3 cellular contexts compared by ENCODE assay signal in the genomic region with DNA sequence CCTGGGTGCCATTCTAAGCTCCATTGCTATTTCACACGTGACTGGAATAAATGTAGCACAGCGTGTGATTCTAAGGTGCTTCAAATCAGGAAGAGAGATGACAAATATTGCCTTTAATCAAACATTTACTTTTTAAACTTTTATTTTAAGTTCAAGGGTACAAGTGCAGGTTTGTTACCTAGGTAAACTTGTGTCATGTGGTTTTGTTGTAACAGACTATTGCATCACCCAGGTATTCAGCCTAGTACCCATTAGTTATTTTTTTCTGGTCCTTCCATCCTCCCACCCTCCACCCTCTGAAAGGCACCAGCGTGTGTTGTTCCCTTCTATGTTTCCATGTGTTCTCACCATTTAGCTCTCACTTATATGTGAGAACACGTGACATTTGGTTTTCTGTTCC.
TF ChIP-seq lines count a peak whose summit lies in the region.

No MANE protein-coding gene starts in this region.

TF ChIP-seq in HepG2, 621 proteins besides CTCF, POLR2A, EP300 and RAD21 (continues in another document):
- TF ChIP-seq ZNF251 (CRISPR knock-in tag; IDR thresholded peaks at IDR 0.05) (no peak), PITX1 (CRISPR knock-in tag; IDR thresholded peaks at IDR 0.05) (no peak), HOXA7 (CRISPR knock-in tag; IDR thresholded peaks at IDR 0.05) (no peak), ETV6 (CRISPR knock-in tag; conservative IDR thresholded peaks at IDR 0.05) (no peak), KLF9 (CRISPR knock-in tag; IDR thresholded peaks at IDR 0.05; ENCODE audit: low read depth) (no peak), ARHGAP35 (CRISPR knock-in tag; IDR thresholded peaks at IDR 0.05; ENCODE audit: borderline replicate concordance) (no peak), ZNF33B (CRISPR knock-in tag; IDR thresholded peaks at IDR 0.05) (no peak), ZNF572 (CRISPR knock-in tag; IDR thresholded peaks at IDR 0.05) (no peak), ZNF256 (CRISPR knock-in tag; conservative IDR thresholded peaks at IDR 0.05) (no peak), HOXA5 (CRISPR knock-in tag; IDR thresholded peaks at IDR 0.05) (no peak), CEBPG (CRISPR knock-in tag; IDR thresholded peaks at IDR 0.05) (peak; percentile 87), KDM6A (CRISPR knock-in tag; IDR thresholded peaks at IDR 0.05; ENCODE audit: low read depth) (no peak)
- TF ChIP-seq, protein P1, sequence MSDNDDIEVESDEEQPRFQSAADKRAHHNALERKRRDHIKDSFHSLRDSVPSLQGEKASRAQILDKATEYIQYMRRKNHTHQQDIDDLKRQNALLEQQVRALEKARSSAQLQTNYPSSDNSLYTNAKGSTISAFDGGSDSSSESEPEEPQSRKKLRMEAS (IDR thresholded peaks at IDR 0.05): no peak
- TF ChIP-seq, protein P2, sequence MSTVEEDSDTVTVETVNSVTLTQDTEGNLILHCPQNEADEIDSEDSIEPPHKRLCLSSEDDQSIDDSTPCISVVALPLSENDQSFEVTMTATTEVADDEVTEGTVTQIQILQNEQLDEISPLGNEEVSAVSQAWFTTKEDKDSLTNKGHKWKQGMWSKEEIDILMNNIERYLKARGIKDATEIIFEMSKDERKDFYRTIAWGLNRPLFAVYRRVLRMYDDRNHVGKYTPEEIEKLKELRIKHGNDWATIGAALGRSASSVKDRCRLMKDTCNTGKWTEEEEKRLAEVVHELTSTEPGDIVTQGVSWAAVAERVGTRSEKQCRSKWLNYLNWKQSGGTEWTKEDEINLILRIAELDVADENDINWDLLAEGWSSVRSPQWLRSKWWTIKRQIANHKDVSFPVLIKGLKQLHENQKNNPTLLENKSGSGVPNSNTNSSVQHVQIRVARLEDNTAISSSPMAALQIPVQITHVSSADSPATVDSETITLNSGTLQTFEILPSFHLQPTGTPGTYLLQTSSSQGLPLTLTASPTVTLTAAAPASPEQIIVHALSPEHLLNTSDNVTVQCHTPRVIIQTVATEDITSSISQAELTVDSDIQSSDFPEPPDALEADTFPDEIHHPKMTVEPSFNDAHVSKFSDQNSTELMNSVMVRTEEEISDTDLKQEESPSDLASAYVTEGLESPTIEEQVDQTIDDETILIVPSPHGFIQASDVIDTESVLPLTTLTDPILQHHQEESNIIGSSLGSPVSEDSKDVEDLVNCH (CRISPR knock-in tag; IDR thresholded peaks at IDR 0.05): no peak
- TF ChIP-seq, protein P3, sequence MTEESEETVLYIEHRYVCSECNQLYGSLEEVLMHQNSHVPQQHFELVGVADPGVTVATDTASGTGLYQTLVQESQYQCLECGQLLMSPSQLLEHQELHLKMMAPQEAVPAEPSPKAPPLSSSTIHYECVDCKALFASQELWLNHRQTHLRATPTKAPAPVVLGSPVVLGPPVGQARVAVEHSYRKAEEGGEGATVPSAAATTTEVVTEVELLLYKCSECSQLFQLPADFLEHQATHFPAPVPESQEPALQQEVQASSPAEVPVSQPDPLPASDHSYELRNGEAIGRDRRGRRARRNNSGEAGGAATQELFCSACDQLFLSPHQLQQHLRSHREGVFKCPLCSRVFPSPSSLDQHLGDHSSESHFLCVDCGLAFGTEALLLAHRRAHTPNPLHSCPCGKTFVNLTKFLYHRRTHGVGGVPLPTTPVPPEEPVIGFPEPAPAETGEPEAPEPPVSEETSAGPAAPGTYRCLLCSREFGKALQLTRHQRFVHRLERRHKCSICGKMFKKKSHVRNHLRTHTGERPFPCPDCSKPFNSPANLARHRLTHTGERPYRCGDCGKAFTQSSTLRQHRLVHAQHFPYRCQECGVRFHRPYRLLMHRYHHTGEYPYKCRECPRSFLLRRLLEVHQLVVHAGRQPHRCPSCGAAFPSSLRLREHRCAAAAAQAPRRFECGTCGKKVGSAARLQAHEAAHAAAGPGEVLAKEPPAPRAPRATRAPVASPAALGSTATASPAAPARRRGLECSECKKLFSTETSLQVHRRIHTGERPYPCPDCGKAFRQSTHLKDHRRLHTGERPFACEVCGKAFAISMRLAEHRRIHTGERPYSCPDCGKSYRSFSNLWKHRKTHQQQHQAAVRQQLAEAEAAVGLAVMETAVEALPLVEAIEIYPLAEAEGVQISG (CRISPR knock-in tag; IDR thresholded peaks at IDR 0.05): no peak
- TF ChIP-seq, protein P4, sequence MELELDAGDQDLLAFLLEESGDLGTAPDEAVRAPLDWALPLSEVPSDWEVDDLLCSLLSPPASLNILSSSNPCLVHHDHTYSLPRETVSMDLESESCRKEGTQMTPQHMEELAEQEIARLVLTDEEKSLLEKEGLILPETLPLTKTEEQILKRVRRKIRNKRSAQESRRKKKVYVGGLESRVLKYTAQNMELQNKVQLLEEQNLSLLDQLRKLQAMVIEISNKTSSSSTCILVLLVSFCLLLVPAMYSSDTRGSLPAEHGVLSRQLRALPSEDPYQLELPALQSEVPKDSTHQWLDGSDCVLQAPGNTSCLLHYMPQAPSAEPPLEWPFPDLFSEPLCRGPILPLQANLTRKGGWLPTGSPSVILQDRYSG (CRISPR knock-in tag; IDR thresholded peaks at IDR 0.05): no peak

TF ChIP-seq in IMR-90, 13 proteins besides CTCF, POLR2A, EP300 and RAD21:
- TF ChIP-seq CEBPB (IDR thresholded peaks at IDR 0.05; ENCODE audit: low read depth, low read length) (0 out of 2 replicates have a peak, but pooled peaks have one; percentile 6), RCOR1 (IDR thresholded peaks at IDR 0.05; ENCODE audit: insufficient replicate concordance, low read length) (no peak)

TF ChIP-seq in WTC11, 78 proteins besides CTCF, POLR2A, EP300 and RAD21:
- peak; percentile 85 for TF ChIP-seq GABPB1 (CRISPR knock-in tag; IDR thresholded peaks at IDR 0.05)
- TF ChIP-seq, protein P5, sequence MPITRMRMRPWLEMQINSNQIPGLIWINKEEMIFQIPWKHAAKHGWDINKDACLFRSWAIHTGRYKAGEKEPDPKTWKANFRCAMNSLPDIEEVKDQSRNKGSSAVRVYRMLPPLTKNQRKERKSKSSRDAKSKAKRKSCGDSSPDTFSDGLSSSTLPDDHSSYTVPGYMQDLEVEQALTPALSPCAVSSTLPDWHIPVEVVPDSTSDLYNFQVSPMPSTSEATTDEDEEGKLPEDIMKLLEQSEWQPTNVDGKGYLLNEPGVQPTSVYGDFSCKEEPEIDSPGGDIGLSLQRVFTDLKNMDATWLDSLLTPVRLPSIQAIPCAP (CRISPR knock-in tag; IDR thresholded peaks at IDR 0.05): no peak
- TF ChIP-seq CREB1 (CRISPR knock-in tag; IDR thresholded peaks at IDR 0.05): no peak
- TF ChIP-seq, protein P6, sequence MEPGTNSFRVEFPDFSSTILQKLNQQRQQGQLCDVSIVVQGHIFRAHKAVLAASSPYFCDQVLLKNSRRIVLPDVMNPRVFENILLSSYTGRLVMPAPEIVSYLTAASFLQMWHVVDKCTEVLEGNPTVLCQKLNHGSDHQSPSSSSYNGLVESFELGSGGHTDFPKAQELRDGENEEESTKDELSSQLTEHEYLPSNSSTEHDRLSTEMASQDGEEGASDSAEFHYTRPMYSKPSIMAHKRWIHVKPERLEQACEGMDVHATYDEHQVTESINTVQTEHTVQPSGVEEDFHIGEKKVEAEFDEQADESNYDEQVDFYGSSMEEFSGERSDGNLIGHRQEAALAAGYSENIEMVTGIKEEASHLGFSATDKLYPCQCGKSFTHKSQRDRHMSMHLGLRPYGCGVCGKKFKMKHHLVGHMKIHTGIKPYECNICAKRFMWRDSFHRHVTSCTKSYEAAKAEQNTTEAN (CRISPR knock-in tag; IDR thresholded peaks at IDR 0.05): no peak
- TF ChIP-seq, protein P7, sequence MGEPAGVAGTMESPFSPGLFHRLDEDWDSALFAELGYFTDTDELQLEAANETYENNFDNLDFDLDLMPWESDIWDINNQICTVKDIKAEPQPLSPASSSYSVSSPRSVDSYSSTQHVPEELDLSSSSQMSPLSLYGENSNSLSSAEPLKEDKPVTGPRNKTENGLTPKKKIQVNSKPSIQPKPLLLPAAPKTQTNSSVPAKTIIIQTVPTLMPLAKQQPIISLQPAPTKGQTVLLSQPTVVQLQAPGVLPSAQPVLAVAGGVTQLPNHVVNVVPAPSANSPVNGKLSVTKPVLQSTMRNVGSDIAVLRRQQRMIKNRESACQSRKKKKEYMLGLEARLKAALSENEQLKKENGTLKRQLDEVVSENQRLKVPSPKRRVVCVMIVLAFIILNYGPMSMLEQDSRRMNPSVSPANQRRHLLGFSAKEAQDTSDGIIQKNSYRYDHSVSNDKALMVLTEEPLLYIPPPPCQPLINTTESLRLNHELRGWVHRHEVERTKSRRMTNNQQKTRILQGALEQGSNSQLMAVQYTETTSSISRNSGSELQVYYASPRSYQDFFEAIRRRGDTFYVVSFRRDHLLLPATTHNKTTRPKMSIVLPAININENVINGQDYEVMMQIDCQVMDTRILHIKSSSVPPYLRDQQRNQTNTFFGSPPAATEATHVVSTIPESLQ (CRISPR knock-in tag; IDR thresholded peaks at IDR 0.05): no peak
